ENCODE assay signal across 18 cellular contexts in the genomic region with DNA sequence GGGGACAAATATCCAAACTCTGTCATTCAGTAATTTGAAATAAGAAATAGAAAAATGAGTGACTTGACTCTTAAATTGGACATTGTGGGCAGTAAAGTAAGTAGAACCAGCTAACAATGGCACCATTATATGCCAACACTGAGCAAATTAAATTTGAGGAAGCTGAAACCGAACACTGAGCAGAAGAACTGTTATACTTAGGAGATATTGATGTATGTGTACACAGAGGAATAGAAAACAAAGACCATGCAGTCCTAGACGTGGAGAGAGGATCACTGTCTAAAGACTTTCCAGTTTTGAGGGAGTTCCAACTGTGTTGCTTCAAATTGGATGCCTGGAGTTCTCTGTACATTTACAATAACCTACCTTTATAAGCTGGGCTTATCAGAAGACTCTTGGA.
"Had no signal": no experiment of that assay in that cellular context is flagged by ENCODE, and none has a peak within 500 bp of the region (broad histone marks: within the 10 kb centered on the region; RNA-seq: fewer than 3 reads in every experiment).

No MANE protein-coding gene starts in this region.

- DNase-seq: colonic mucosa; cortex of kidney; effector CD8-positive, alpha-beta T cell; effector memory CD8-positive, alpha-beta T cell; endodermal cell; foreskin keratinocyte; gastrocnemius medialis; glutamatergic neuron; head of caudate nucleus; heart right ventricle; hippocampal formation; left cardiac atrium; left lung; left ventricle myocardium superior; lower lobe of right lung; mesenchymal stem cell; mucosa of descending colon; naive B cell had no signal
